ENCODE assay signal across 8 cellular contexts in genomic region chr1:230632273-230632873, GRCh38. TPM values are rescaled to one million over a fixed set of nuclear protein-coding genes. Genes with fewer than 3 reads are reported as not detected.
DNase-seq lines count a peak whose midpoint lies in the region; ATAC-seq and TF ChIP-seq lines count a peak whose summit lies in the region.

No MANE protein-coding gene starts in this region.

- no peaks in the 10 kb centered on the region for H3K4me1 ChIP-seq in prostate gland (replicated peaks)

- intact Hi-C loops in prostate gland (cut with DNase I), result no loop called here

- TF ChIP-seq POLR2A in prostate gland (IDR thresholded peaks at IDR 0.05), result no peak

- H3K9me3 ChIP-seq in prostate gland, result no peaks in the 10 kb centered on the region

- peak; percentile 12 for DNase-seq in stimulated activated CD4-positive, alpha-beta T cell treated with anti-CD3 and anti-CD28 coated beads, Interleukin-15, amount 100 ng/mL, for 24 hours
- DNase-seq in stimulated activated CD4-positive, alpha-beta T cell treated with anti-CD3 and anti-CD28 coated beads, Interleukin-12 subunit alpha, Interleukin-12 subunit beta, amount 100 ng/mL, for 4 hours, result no peak
- peak; percentile 62 for DNase-seq in SKM-1 treated with dmso at 0.1 percent for 144 hours (lab: John Stamatoyannopoulos, UW; ENCODE audit: unreplicated experiment)
- peak; percentile 14 for DNase-seq in germinal center (ENCODE audit: low spot score)
- DNase-seq in prostate gland (ENCODE audit: low spot score), result peak; percentile 10

- ATAC-seq in HG03025 (IDR thresholded peaks at IDR 0.05; ENCODE audit: low FRiP score, unreplicated experiment) (no peak), GM18873 (IDR thresholded peaks at IDR 0.05; ENCODE audit: low FRiP score, unreplicated experiment) (no peak)

- peak; percentile 89 for TF ChIP-seq CTCF in LNCAP (IDR thresholded peaks at IDR 0.05)
- TF ChIP-seq CTCF in prostate gland (IDR thresholded peaks at IDR 0.05), result peak in 3 of 4 experiments; percentile 19 to 54 (median 23)

- no peaks in the 10 kb centered on the region for H3K27me3 ChIP-seq in prostate gland (replicated peaks; ENCODE audit: insufficient read depth)

- no peak overlapping the region for H3K27ac ChIP-seq in prostate gland

- no peaks in the 10 kb centered on the region for H3K36me3 ChIP-seq in prostate gland

- WGBS in prostate gland, result 56% methylated on average over 4 of the region's 4 CpGs

- no peak overlapping the region for H3K4me3 ChIP-seq in prostate gland

RNA-seq across cellular contexts. Expression of gene COG2, which starts 9.9 kb away (rescaled TPM):
- 10 to 100 TPM; 26.1 to 32.8 TPM for total RNA-seq in prostate gland
